In genomic region chrX:74603040-74603439, GRCh38 we compare ENCODE assay signal across 33 cellular contexts.
"Had no signal": no experiment of that assay in that cellular context is flagged by ENCODE, and none has a peak within 500 bp of the region (broad histone marks: within the 10 kb centered on the region; RNA-seq: fewer than 3 reads in every experiment).

No MANE protein-coding gene starts in this region.

- H3K4me3 Mint-ChIP-seq: activated CD4-positive, alpha-beta memory T cell treated with anti-CD3 and anti-CD28 coated beads, Interleukin-2, amount 10 ng/mL, durations not matched to agents 7 days and 5 days; activated CD4-positive, alpha-beta T cell treated with anti-CD3 and anti-CD28 coated beads, Interleukin-2, amount 10 ng/mL, durations not matched to agents 7 days and 5 days; activated CD8-positive, alpha-beta memory T cell treated with anti-CD3 and anti-CD28 coated beads, Interleukin-2, amount 10 ng/mL, durations not matched to agents 7 days and 5 days; brain; stimulated activated memory B cell treated with anti-CD40 and anti-IgM and Interleukin-4, amounts not matched to agents 10 μg/mL and 1 μg/mL and 100 μg/mL, for 72 hours; stimulated activated naive CD8-positive, alpha-beta T cell treated with anti-CD3 and anti-CD28 coated beads, Interleukin-15, amount 100 ng/mL, for 72 hours; type B pancreatic cell had no signal

- H3K27me3 Mint-ChIP-seq: activated CD4-positive, alpha-beta memory T cell treated with anti-CD3 and anti-CD28 coated beads, Interleukin-2, amount 10 ng/mL, durations not matched to agents 7 days and 5 days; activated CD4-positive, alpha-beta T cell treated with anti-CD3 and anti-CD28 coated beads, Interleukin-2, amount 10 ng/mL, durations not matched to agents 7 days and 5 days; activated CD8-positive, alpha-beta memory T cell treated with anti-CD3 and anti-CD28 coated beads, Interleukin-2, amount 10 ng/mL, durations not matched to agents 7 days and 5 days; brain; naive thymus-derived CD4-positive, alpha-beta T cell; stimulated activated memory B cell treated with anti-CD40 and anti-IgM and Interleukin-4, amounts not matched to agents 10 μg/mL and 1 μg/mL and 100 μg/mL, for 72 hours; stimulated activated naive CD8-positive, alpha-beta T cell treated with anti-CD3 and anti-CD28 coated beads, Interleukin-15, amount 100 ng/mL, for 72 hours; type B pancreatic cell had no signal

- H3K36me3 Mint-ChIP-seq: immature natural killer cell had no signal

- H3K27me3 ChIP-seq: cardiac muscle cell, foreskin keratinocyte, heart left ventricle, pancreas, sigmoid colon, uterus had no signal

- H3K36me3 ChIP-seq: adrenal gland, pancreas, prostate gland, sigmoid colon, uterus had no signal

- H3K27ac Mint-ChIP-seq: activated CD4-positive, alpha-beta memory T cell treated with anti-CD3 and anti-CD28 coated beads, Interleukin-2, amount 10 ng/mL, durations not matched to agents 7 days and 5 days; activated CD4-positive, alpha-beta T cell treated with anti-CD3 and anti-CD28 coated beads, Interleukin-2, amount 10 ng/mL, durations not matched to agents 7 days and 5 days; activated CD8-positive, alpha-beta memory T cell treated with anti-CD3 and anti-CD28 coated beads, Interleukin-2, amount 10 ng/mL, durations not matched to agents 7 days and 5 days; stimulated activated memory B cell treated with anti-CD40 and anti-IgM and Interleukin-4, amounts not matched to agents 10 μg/mL and 1 μg/mL and 100 μg/mL, for 72 hours; type B pancreatic cell had no signal

- DNase-seq: activated CD4-positive, alpha-beta memory T cell treated with anti-CD3 and anti-CD28 coated beads, Interleukin-2, amount 10 ng/mL, durations not matched to agents 7 days and 5 days; activated CD4-positive, alpha-beta T cell treated with anti-CD3 and anti-CD28 coated beads, Interleukin-2, amount 10 ng/mL, durations not matched to agents 7 days and 5 days; activated CD8-positive, alpha-beta memory T cell treated with anti-CD3 and anti-CD28 coated beads, Interleukin-2, amount 10 ng/mL, durations not matched to agents 7 days and 5 days; activated effector memory CD4-positive, alpha-beta T cell treated with anti-CD3 and anti-CD28 coated beads, Interleukin-2, amount 50 U/mL, for 16 hours; activated naive CD4-positive, alpha-beta T cell treated with anti-CD3 and anti-CD28 coated beads, Interleukin-2, amount 50 U/mL, for 16 hours; adrenal gland; aorta; cortex of kidney; foreskin keratinocyte; heart left ventricle; hypothalamus; immature natural killer cell; kidney; left colon; mammary epithelial cell; midbrain; naive thymus-derived CD4-positive, alpha-beta T cell; pancreas; sigmoid colon; small intestine; stimulated activated CD4-positive, alpha-beta T cell treated with anti-CD3 and anti-CD28 coated beads, Interleukin-1b, Interleukin-23, amount 100 ng/mL, for 48 hours; stimulated activated CD4-positive, alpha-beta T cell treated with anti-CD3 and anti-CD28 coated beads, Interleukin-4, amount 100 ng/mL, for 4 hours; stimulated activated CD8-positive, alpha-beta memory T cell treated with anti-CD3 and anti-CD28 coated beads, Interleukin-4, amount 100 ng/mL, for 48 hours; stimulated activated naive CD8-positive, alpha-beta T cell treated with anti-CD3 and anti-CD28 coated beads, Interleukin-15, amount 100 ng/mL, for 72 hours; substantia nigra; uterus had no signal

- H3K4me1 ChIP-seq: adrenal gland, foreskin keratinocyte, prostate gland, uterus had no signal

- H3K4me3 ChIP-seq: adrenal gland, cardiac muscle cell, heart left ventricle, pancreas, prostate gland, sigmoid colon, uterus had no signal

- FAIRE-seq: endothelial cell of umbilical vein, kidney, pancreas, small intestine had no signal

- H3K27ac ChIP-seq: adrenal gland, cardiac muscle cell, foreskin keratinocyte, heart left ventricle, pancreas, sigmoid colon, uterus had no signal

- H3K9me3 Mint-ChIP-seq: activated CD4-positive, alpha-beta memory T cell treated with anti-CD3 and anti-CD28 coated beads, Interleukin-2, amount 10 ng/mL, durations not matched to agents 7 days and 5 days; activated CD4-positive, alpha-beta T cell treated with anti-CD3 and anti-CD28 coated beads, Interleukin-2, amount 10 ng/mL, durations not matched to agents 7 days and 5 days; immature natural killer cell; naive thymus-derived CD4-positive, alpha-beta T cell; stimulated activated memory B cell treated with anti-CD40 and anti-IgM and Interleukin-4, amounts not matched to agents 10 μg/mL and 1 μg/mL and 100 μg/mL, for 72 hours; stimulated activated naive CD8-positive, alpha-beta T cell treated with anti-CD3 and anti-CD28 coated beads, Interleukin-15, amount 100 ng/mL, for 72 hours had no signal

- ATAC-seq: activated CD4-positive, CD25-positive, alpha-beta regulatory T cell treated with anti-CD3 and anti-CD28 coated beads, Interleukin-2, amount 50 U/mL, for 24 hours; activated CD8-positive, alpha-beta memory T cell treated with anti-CD3 and anti-CD28 coated beads, Interleukin-2, amount 10 ng/mL, durations not matched to agents 7 days and 5 days; foreskin keratinocyte; left colon; naive thymus-derived CD4-positive, alpha-beta T cell; pancreas; stimulated activated memory B cell treated with anti-CD40 and anti-IgM and Interleukin-4, amounts not matched to agents 10 μg/mL and 1 μg/mL and 100 μg/mL, for 72 hours; stimulated activated naive CD8-positive, alpha-beta T cell treated with anti-CD3 and anti-CD28 coated beads, Interleukin-15, amount 100 ng/mL, for 72 hours had no signal

- H3K9me3 ChIP-seq: adrenal gland, heart left ventricle, pancreas, prostate gland, sigmoid colon, uterus had no signal
